ENCODE assay signal across 1 cellular context in the genomic region with DNA sequence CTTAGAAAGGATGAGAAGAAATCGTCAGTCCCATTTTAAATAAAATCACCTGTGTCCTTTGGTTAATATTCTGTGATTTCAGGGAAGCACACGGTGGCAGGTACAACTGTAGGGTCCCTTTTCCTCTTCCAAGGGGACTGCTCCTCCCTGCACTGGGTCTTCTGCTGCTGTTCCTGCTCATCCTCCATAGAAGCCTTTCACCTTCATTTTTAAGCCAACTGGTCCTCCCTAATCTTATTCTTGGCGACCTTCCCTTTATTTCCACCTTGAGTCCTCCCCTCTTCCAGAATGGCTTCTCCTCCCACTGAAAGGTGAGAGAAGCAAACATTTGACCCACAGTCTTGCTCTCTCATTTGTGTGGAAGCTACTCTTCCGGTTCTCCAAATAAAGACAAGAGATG.
TF ChIP-seq lines count a peak whose summit lies in the region.

No MANE protein-coding gene starts in this region.

TF ChIP-seq in H1, 55 proteins besides CTCF, POLR2A, EP300 and RAD21:
- TF ChIP-seq SP4 (IDR thresholded peaks at IDR 0.05; ENCODE audit: low read length) (no peak), SP2 (IDR thresholded peaks at IDR 0.05; ENCODE audit: low read length) (no peak), BRCA1 (IDR thresholded peaks at IDR 0.05; ENCODE audit: low read depth, low read length) (no peak), KDM4A (IDR thresholded peaks at IDR 0.05; ENCODE audit: low read depth, low read length, severe bottlenecking) (no peak), ATF2 (IDR thresholded peaks at IDR 0.05; ENCODE audit: low read length) (no peak), TBP (IDR thresholded peaks at IDR 0.05; ENCODE audit: low read depth, low read length) (no peak), CHD2 (IDR thresholded peaks at IDR 0.05; ENCODE audit: low read length) (no peak), CREB1 (IDR thresholded peaks at IDR 0.05) (no peak), SRF (IDR thresholded peaks at IDR 0.05; ENCODE audit: low read depth, low read length) (no peak), JUND (IDR thresholded peaks at IDR 0.05; ENCODE audit: low read length) (no peak), ASH2L (IDR thresholded peaks at IDR 0.05; ENCODE audit: low read length) (no peak), CTBP2 (IDR thresholded peaks at IDR 0.05; ENCODE audit: borderline replicate concordance, insufficient read depth, insufficient read length, low read length) (no peak), CHD7 (IDR thresholded peaks at IDR 0.05; ENCODE audit: insufficient replicate concordance, low read length) (no peak), TAF7 (optimal IDR thresholded peaks at IDR 0.05; ENCODE audit: borderline replicate concordance, low read depth, low read length) (no peak), KDM5A (IDR thresholded peaks at IDR 0.05; ENCODE audit: low read length) (no peak), HDAC2 (IDR thresholded peaks at IDR 0.05; ENCODE audit: borderline replicate concordance in 1 of 2, low read depth in 2 of 2, low read length in 2 of 2) (no peak), SUZ12 (IDR thresholded peaks at IDR 0.05; ENCODE audit: low read length) (no peak), JUN (IDR thresholded peaks at IDR 0.05; ENCODE audit: low read depth, low read length) (no peak)
- TF ChIP-seq, protein P1, sequence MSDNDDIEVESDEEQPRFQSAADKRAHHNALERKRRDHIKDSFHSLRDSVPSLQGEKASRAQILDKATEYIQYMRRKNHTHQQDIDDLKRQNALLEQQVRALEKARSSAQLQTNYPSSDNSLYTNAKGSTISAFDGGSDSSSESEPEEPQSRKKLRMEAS (IDR thresholded peaks at IDR 0.05), result no peak
